Comparison of ENCODE assay signal across 10 cellular contexts in the genomic region with DNA sequence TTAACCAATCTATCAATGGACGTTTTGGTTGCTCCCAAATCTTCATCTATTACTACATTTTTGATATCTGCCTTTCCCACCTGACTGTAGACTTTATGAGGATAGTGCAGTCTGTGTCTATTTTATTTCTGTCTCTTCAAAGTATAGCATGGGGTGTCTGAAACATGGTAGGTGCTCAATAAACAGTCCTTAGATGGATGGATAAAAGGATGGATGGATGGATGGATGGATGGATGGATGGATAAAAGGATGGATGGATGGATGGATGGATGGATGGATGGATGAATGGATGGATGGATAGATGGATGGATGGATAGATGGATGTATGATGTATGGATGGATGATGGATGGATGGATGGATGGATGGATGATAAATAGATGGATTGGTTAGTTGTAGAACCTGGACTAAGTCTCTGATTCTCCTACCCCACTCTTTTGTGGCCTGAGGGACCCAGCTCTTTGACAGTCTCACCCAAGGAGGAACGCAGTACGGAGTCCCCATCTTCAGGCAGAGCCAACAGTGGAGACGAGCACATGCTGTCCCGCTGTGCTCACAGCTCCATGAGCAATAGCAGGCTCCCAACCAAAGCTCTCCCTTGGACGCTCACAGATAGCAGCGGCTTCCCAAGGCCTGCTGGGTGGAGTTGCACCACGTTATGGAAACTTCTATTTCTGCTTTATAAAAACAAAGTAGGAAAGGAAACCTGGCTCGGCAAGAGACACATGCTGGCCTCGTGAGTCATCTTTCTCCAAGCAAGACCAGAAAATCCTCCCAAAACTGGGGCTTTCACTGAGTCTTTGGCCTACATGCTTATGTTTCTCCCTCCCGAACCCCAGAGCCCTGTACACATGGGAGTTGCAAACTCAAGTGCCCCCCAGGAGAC.
DNase-seq lines count a peak whose midpoint lies in the region; ATAC-seq and TF ChIP-seq lines count a peak whose summit lies in the region.
"Had no signal": no experiment of that assay in that cellular context is flagged by ENCODE, and none has a peak within 500 bp of the region (broad histone marks: within the 10 kb centered on the region; RNA-seq: fewer than 3 reads in every experiment).

No MANE protein-coding gene starts in this region.

- H3K23ac ChIP-seq in H9 (ENCODE audit: insufficient read length, low read depth, low read length), result no peak overlapping the region

- no peak overlapping the region for H3K9ac ChIP-seq in fibroblast of lung (ENCODE audit: insufficient read depth, low read length)
- H3K9ac ChIP-seq in H9 (ENCODE audit: extremely low read depth, insufficient read length, low read length), result no peak overlapping the region

- no peak overlapping the region for H4K91ac ChIP-seq in H9 (ENCODE audit: insufficient read length, low read depth, low read length)

- peak overlapping the region; percentile 94 for H3K27ac Mint-ChIP-seq in osteocyte (ENCODE audit: unreplicated experiment)
- H3K27ac Mint-ChIP-seq in H9, result no peak overlapping the region
- H3K27ac Mint-ChIP-seq in endothelial cell (ENCODE audit: unreplicated experiment), result no peak overlapping the region

- H3K18ac ChIP-seq in H9 (ENCODE audit: insufficient read length, low read depth, low read length), result no peak overlapping the region

- H3K27me3 ChIP-seq in PC-9 (ENCODE audit: insufficient read depth, low read depth), result peaks cover 7% of the 10 kb centered on the region; the same call in 1 of the 2 replicates
- peaks cover 16% of the 10 kb centered on the region for H3K27me3 ChIP-seq in fibroblast of lung (ENCODE audit: control insufficient read depth, insufficient read depth, low read length)
- no peaks in the 10 kb centered on the region for H3K27me3 ChIP-seq in H9 (ENCODE audit: insufficient read depth, low read length)

- no peaks in the 10 kb centered on the region for H3K79me1 ChIP-seq in H9 (ENCODE audit: insufficient read depth, low read depth, low read length, poor library complexity, severe bottlenecking)

- WGBS in H9 (ENCODE audit: extremely low coverage, insufficient read length, low lambda C conversion rate), result no CpG with 5 or more reads among the region's 11 CpGs

- H2BK120ac ChIP-seq in H9 (ENCODE audit: low read depth, low read length, poor library complexity, severe bottlenecking), result no peak overlapping the region

- H3K27ac ChIP-seq in PC-9 (no peak overlapping the region), fibroblast of lung (ENCODE audit: insufficient read depth, low read length) (no peak overlapping the region), H9 (ENCODE audit: insufficient read length, low read depth, low read length) (no peak overlapping the region)

- no peaks in the 10 kb centered on the region for H3K9me2 ChIP-seq in PC-9 (ENCODE audit: insufficient read depth)

- peaks cover 14% of the 10 kb centered on the region; the same call in 1 of the 2 replicates for H3F3A ChIP-seq in PC-9 (ENCODE audit: insufficient read depth, low read depth)

- POLR2A ChIA-PET in AG04449 (lab: Yijun Ruan, JAX) (no interaction called here), PC-9 (lab: Charles Lee; ENCODE audit: unreplicated experiment) (no interaction called here)

- ATAC-seq in GM19328 (IDR thresholded peaks at IDR 0.05; ENCODE audit: unreplicated experiment), result no peak
- ATAC-seq in GM19035 (IDR thresholded peaks at IDR 0.05; ENCODE audit: unreplicated experiment), result no peak

- H3K56ac ChIP-seq in H9 (ENCODE audit: insufficient read length, low read depth, low read length), result no peak overlapping the region

- H3K4me1 ChIP-seq in PC-9 (replicated peaks; ENCODE audit: insufficient read depth) (peaks cover 35% of the 10 kb centered on the region), fibroblast of lung (ENCODE audit: control insufficient read depth, extremely low read depth, insufficient read depth, low read length) (peaks cover 8% of the 10 kb centered on the region), H9 (ENCODE audit: insufficient read depth, low read length) (no peaks in the 10 kb centered on the region)

- DNase-seq in AG04449 (ENCODE audit: low read depth, low spot score), result peak; percentile 76
- no peak for DNase-seq in PC-9
- peak; percentile 62 to 98 for DNase-seq in fibroblast of lung (ENCODE audit: low read depth in 2 of 2)
- no peak for DNase-seq in osteocyte (ENCODE audit: extremely low spot score, unreplicated experiment)
- DNase-seq in H9, result no peak
- DNase-seq in endothelial cell (ENCODE audit: low spot score), result no peak
- DNase-seq: activated naive CD4-positive, alpha-beta T cell treated with Interleukin-2 at 50 U/mL for 16 hours; C1 segment of cervical spinal cord had no signal

- no peaks in the 10 kb centered on the region for H3K27me3 Mint-ChIP-seq in osteocyte (ENCODE audit: unreplicated experiment)
- H3K27me3 Mint-ChIP-seq in H9 (ENCODE audit: low read depth), result peaks cover 30% of the 10 kb centered on the region
- peaks cover 2% of the 10 kb centered on the region for H3K27me3 Mint-ChIP-seq in endothelial cell (ENCODE audit: unreplicated experiment)

- H3K9me3 ChIP-seq in PC-9 (ENCODE audit: insufficient read depth, low read depth) (no peaks in the 10 kb centered on the region), fibroblast of lung (ENCODE audit: control insufficient read depth, insufficient read depth, low read depth, low read length) (no peaks in the 10 kb centered on the region), H9 (ENCODE audit: control insufficient read depth, low read depth, low read length) (no peaks in the 10 kb centered on the region)

- H3K4me1 Mint-ChIP-seq in osteocyte (ENCODE audit: unreplicated experiment) (peaks cover 92% of the 10 kb centered on the region), H9 (peaks cover 10 to 20% of the 10 kb centered on the region in 2 experiments), endothelial cell (ENCODE audit: unreplicated experiment) (peaks cover 7% of the 10 kb centered on the region)

- no peak overlapping the region for H2BK20ac ChIP-seq in H9 (ENCODE audit: low read depth, low read length, poor library complexity, severe bottlenecking)

- H3K9me3 Mint-ChIP-seq in osteocyte (ENCODE audit: unreplicated experiment) (no peaks in the 10 kb centered on the region), H9 (no peaks in the 10 kb centered on the region), endothelial cell (ENCODE audit: unreplicated experiment) (no peaks in the 10 kb centered on the region)

- H4K20me1 ChIP-seq in PC-9 (ENCODE audit: insufficient read depth) (no peaks in the 10 kb centered on the region), fibroblast of lung (ENCODE audit: control insufficient read depth, extremely low read depth, insufficient read depth, low read length) (no peaks in the 10 kb centered on the region), H9 (ENCODE audit: control insufficient read depth, insufficient read depth, insufficient read length) (no peaks in the 10 kb centered on the region)

- H2AK5ac ChIP-seq in H9 (ENCODE audit: insufficient read length, low read length), result no peak overlapping the region

- H4K5ac ChIP-seq in H9 (ENCODE audit: insufficient read length, low read depth, low read length), result no peak overlapping the region

- H3K14ac ChIP-seq in H9 (ENCODE audit: insufficient read depth, low read length), result no peak overlapping the region

- TF ChIP-seq CTCF in AG04449 (IDR thresholded peaks at IDR 0.05; ENCODE audit: insufficient read depth, low read length, missing control alignments) (no peak), PC-9 (conservative IDR thresholded peaks at IDR 0.05) (no peak), fibroblast of lung (conservative IDR thresholded peaks at IDR 0.05 in 1 of 2, IDR thresholded peaks at IDR 0.05 in 1 of 2; ENCODE audit: low read depth in 1 of 2, low read length in 2 of 2) (no peak), osteocyte (IDR thresholded peaks at IDR 0.05) (no peak), H9 (conservative IDR thresholded peaks at IDR 0.05) (no peak), endothelial cell (IDR thresholded peaks at IDR 0.05; ENCODE audit: unreplicated experiment) (no peak)

- no peak overlapping the region for H2BK12ac ChIP-seq in H9 (ENCODE audit: insufficient read length, low read depth, low read length)

- no peaks in the 10 kb centered on the region for H3K23me2 ChIP-seq in H9 (ENCODE audit: insufficient read length, low read depth, low read length, poor library complexity, severe bottlenecking)

- H3K4me3 Mint-ChIP-seq in osteocyte (ENCODE audit: unreplicated experiment) (no peak overlapping the region), H9 (no peak overlapping the region), endothelial cell (ENCODE audit: unreplicated experiment) (no peak overlapping the region)

- H3K4me3 ChIP-seq in AG04449 (ENCODE audit: low read depth, low read length) (no peak overlapping the region), PC-9 (no peak overlapping the region), fibroblast of lung (replicated peaks in 1 of 4; ENCODE audit: control extremely low read depth in 1 of 4, insufficient read depth in 1 of 4, low read depth in 3 of 4, low read length in 4 of 4) (no peak overlapping the region)

- H2AFZ ChIP-seq in PC-9, result no peak overlapping the region
- H2AFZ ChIP-seq in fibroblast of lung (ENCODE audit: low read length), result no peak overlapping the region
- no peak overlapping the region for H2AFZ ChIP-seq in H9 (ENCODE audit: low read length)

- H3K36me3 ChIP-seq in PC-9 (ENCODE audit: low read depth) (no peaks in the 10 kb centered on the region), fibroblast of lung (ENCODE audit: control insufficient read depth, insufficient read depth, low read length) (no peaks in the 10 kb centered on the region)

- H4K8ac ChIP-seq in H9 (replicated peaks; ENCODE audit: insufficient read length, low read depth, low read length), result no peak overlapping the region

- H3K36me3 Mint-ChIP-seq in osteocyte (ENCODE audit: unreplicated experiment) (no peaks in the 10 kb centered on the region), H9 (ENCODE audit: insufficient read depth in 1 of 3, low read depth in 3 of 3) (no peaks in the 10 kb centered on the region; a peak in 1 of 7 replicates), endothelial cell (ENCODE audit: low read depth, unreplicated experiment) (no peaks in the 10 kb centered on the region)

- CTCF ChIA-PET in AG04449 (lab: Yijun Ruan, JAX) (no interaction called here), PC-9 (lab: Charles Lee) (no interaction called here)

- H2BK5ac ChIP-seq in H9 (ENCODE audit: insufficient read length, low read length), result no peak overlapping the region

- H2BK15ac ChIP-seq in H9 (ENCODE audit: low read depth, low read length), result no peak overlapping the region

- H3K79me2 ChIP-seq in PC-9 (ENCODE audit: low read depth) (no peaks in the 10 kb centered on the region), fibroblast of lung (ENCODE audit: control insufficient read depth, insufficient read depth, low read length) (no peaks in the 10 kb centered on the region), H9 (ENCODE audit: insufficient read depth, low read length) (no peaks in the 10 kb centered on the region)

- no peak overlapping the region for H3T11ph ChIP-seq in H9 (ENCODE audit: low read length)

- intact Hi-C loops in PC-9 (cut with micrococcal nuclease; ENCODE audit: unreplicated experiment), result no loop called here

- no TSS peak for BruUV-seq in PC-9 (replicated peaks; lab: Mats Ljungman, UMichigan)

- peak overlapping the region; percentile 33; the same call in 1 of the 2 replicates for H3K4me2 ChIP-seq in PC-9
- H3K4me2 ChIP-seq in fibroblast of lung (ENCODE audit: extremely low read depth, insufficient read depth, low read length), result no peak overlapping the region
- H3K4me2 ChIP-seq in H9 (ENCODE audit: insufficient read depth, insufficient read length, low read length), result no peak overlapping the region

- no peak overlapping the region for H3K4ac ChIP-seq in H9 (ENCODE audit: low read depth, low read length)

Comparison
In these comparisons a context has a peak if more than half of its experiments do, and no peak if none do; other contexts are left out.
1. DNase-seq: peak in AG04449 (single experiment) and fibroblast of lung (2 of 2); none in PC-9 (0 of 2), osteocyte (single experiment), H9 (single experiment) and endothelial cell (single experiment).